8 cellular contexts compared by ENCODE assay signal in the genomic region with DNA sequence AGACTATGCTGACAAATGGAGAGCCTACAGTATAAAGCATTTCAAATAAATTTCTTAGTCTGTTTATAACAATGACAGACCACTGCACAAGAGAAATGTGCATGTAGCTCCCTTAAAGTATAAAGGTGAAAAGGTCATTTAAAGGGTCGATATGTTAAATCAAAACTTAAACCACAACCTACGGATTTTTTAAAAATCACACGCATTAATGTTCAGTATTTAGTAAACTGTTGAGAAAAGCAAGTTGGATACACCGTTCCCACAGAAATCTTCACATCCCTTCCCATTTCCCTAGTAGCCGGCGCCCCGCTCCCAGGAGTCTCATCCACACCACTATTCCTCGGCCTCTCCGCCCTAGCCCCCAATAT. TPM values are rescaled to one million over a fixed set of nuclear protein-coding genes. Genes with fewer than 3 reads are reported as not detected.
A peak's percentile ranks its signal among the peaks of the same experiment; 100 is the strongest.
DNase-seq lines count a peak whose midpoint lies in the region; ATAC-seq and TF ChIP-seq lines count a peak whose summit lies in the region.

No MANE protein-coding gene starts in this region.

- ATAC-seq in effector memory CD8-positive, alpha-beta T cell (replicated peaks): no peak
- no peak for ATAC-seq in naive thymus-derived CD4-positive, alpha-beta T cell

- H3K27me3 ChIP-seq in BE2C: no peaks in the 10 kb centered on the region
- no peaks in the 10 kb centered on the region for H3K27me3 ChIP-seq in naive thymus-derived CD4-positive, alpha-beta T cell (ENCODE audit: control insufficient read depth in 2 of 2, insufficient read depth in 2 of 2, low read length in 2 of 2)

- H3K27ac Mint-ChIP-seq in effector memory CD8-positive, alpha-beta T cell: peak overlapping the region; percentile 97 to 98
- peak overlapping the region; percentile 95 to 99 (median 98) for H3K27ac Mint-ChIP-seq in naive thymus-derived CD4-positive, alpha-beta T cell

- no peak for TF ChIP-seq POLR2A in NB4 (IDR thresholded peaks at IDR 0.05; ENCODE audit: extremely low read depth, insufficient read length)

- POLR2A ChIA-PET in naive thymus-derived CD4-positive, alpha-beta T cell (lab: Charles Lee): interaction anchor here (0.6 to 5.3 kb wide), 8 partner anchors 12 to 237 kb away, joined by 3 to 64 read pairs (median 3); a partner anchor contains a TSS

- CTCF ChIA-PET in naive thymus-derived CD4-positive, alpha-beta T cell (lab: Charles Lee): interaction anchor here (0.6 kb wide), 1 partner anchor 220 kb away, joined by 3 read pairs; no protein-coding TSS in a partner anchor

- no peaks in the 10 kb centered on the region for H3K27me3 Mint-ChIP-seq in effector memory CD8-positive, alpha-beta T cell
- H3K27me3 Mint-ChIP-seq in naive thymus-derived CD4-positive, alpha-beta T cell: no peaks in the 10 kb centered on the region

- peaks cover 5% of the 10 kb centered on the region for H3K36me3 ChIP-seq in BE2C
- peaks cover 0 to 13% (median 0%) of the 10 kb centered on the region in 3 experiments for H3K36me3 ChIP-seq in naive thymus-derived CD4-positive, alpha-beta T cell (ENCODE audit: control insufficient read depth in 2 of 3, insufficient read depth in 3 of 3, low read length in 3 of 3)

- H3K4me3 Mint-ChIP-seq in effector memory CD8-positive, alpha-beta T cell: peak overlapping the region; percentile 96 to 97
- H3K4me3 Mint-ChIP-seq in naive thymus-derived CD4-positive, alpha-beta T cell: peak overlapping the region; percentile 93 to 99 (median 96)

- H3K27ac ChIP-seq in naive thymus-derived CD4-positive, alpha-beta T cell (ENCODE audit: low read depth, low read length): peak overlapping the region; percentile 89

- H3K36me3 Mint-ChIP-seq in effector memory CD8-positive, alpha-beta T cell (ENCODE audit: insufficient read depth): peaks cover 18% of the 10 kb centered on the region
- peaks cover 0 to 4% (median 0%) of the 10 kb centered on the region in 5 donors for H3K36me3 Mint-ChIP-seq in naive thymus-derived CD4-positive, alpha-beta T cell

- DNase-seq in BE2C: no peak
- no peak for DNase-seq in NB4 (ENCODE audit: low read depth)
- DNase-seq in effector memory CD8-positive, alpha-beta T cell: no peak
- DNase-seq in naive thymus-derived CD4-positive, alpha-beta T cell: peak in 3 of 9 donors; percentile 1 to 4 (median 3)
- no peak for DNase-seq in A172 (ENCODE audit: low spot score)
- no peak for DNase-seq in NCI-H82 treated with DMSO at 0.1 percent for 48 hours (lab: John Stamatoyannopoulos, UW; ENCODE audit: unreplicated experiment)
- DNase-seq in NCI-H2196 treated with DMSO at 0.1 percent for 48 hours (lab: John Stamatoyannopoulos, UW; ENCODE audit: unreplicated experiment): no peak
- DNase-seq in amygdala (lab: John Stamatoyannopoulos, UW): no peak

- no peak for TF ChIP-seq CTCF in BE2C (IDR thresholded peaks at IDR 0.05; ENCODE audit: low read depth, low read length)
- TF ChIP-seq CTCF in NB4 (IDR thresholded peaks at IDR 0.05; ENCODE audit: low read depth, low read length): no peak

- H3K4me3 ChIP-seq in BE2C (ENCODE audit: low read depth, low read length) (peak overlapping the region; percentile 99), NB4 (ENCODE audit: low read depth, low read length) (peak overlapping the region; percentile 94)
- peak overlapping the region; percentile 97 for H3K4me3 ChIP-seq in naive thymus-derived CD4-positive, alpha-beta T cell (ENCODE audit: low read length)

- peaks cover 20 to 32% of the 10 kb centered on the region in 2 donors for H3K4me1 Mint-ChIP-seq in effector memory CD8-positive, alpha-beta T cell (ENCODE audit: low read depth in 2 of 2)
- H3K4me1 Mint-ChIP-seq in naive thymus-derived CD4-positive, alpha-beta T cell: peaks cover 21 to 64% (median 44%) of the 10 kb centered on the region in 7 donors

- no peaks in the 10 kb centered on the region for H3K9me3 Mint-ChIP-seq in effector memory CD8-positive, alpha-beta T cell
- no peaks in the 10 kb centered on the region for H3K9me3 Mint-ChIP-seq in naive thymus-derived CD4-positive, alpha-beta T cell

- intact Hi-C loops in naive thymus-derived CD4-positive, alpha-beta T cell (cut with micrococcal nuclease): loop anchor here (1.0 to 5.0 kb wide), 8 partner anchors 12 to 236 kb away; a partner anchor contains a TSS

- no peaks in the 10 kb centered on the region for H3K4me1 ChIP-seq in BE2C
- peaks cover 11 to 19% of the 10 kb centered on the region in 2 donors for H3K4me1 ChIP-seq in naive thymus-derived CD4-positive, alpha-beta T cell (ENCODE audit: control insufficient read depth in 2 of 2, insufficient read depth in 2 of 2, low read length in 2 of 2)

- no peaks in the 10 kb centered on the region for H3K9me3 ChIP-seq in BE2C
- H3K9me3 ChIP-seq in naive thymus-derived CD4-positive, alpha-beta T cell (ENCODE audit: control insufficient read depth in 2 of 3, low read length in 3 of 3): no peaks in the 10 kb centered on the region

RNA-seq across cellular contexts. Expression of a gene that starts 0.6 kb away (rescaled TPM):
- polyA plus RNA-seq in BE2C (2012; ENCODE audit: insufficient read depth, insufficient read length, low read depth): 76.6 TPM
- total RNA-seq in naive thymus-derived CD4-positive, alpha-beta T cell: 10 to 100 TPM; 31.7 to 66.2 (median 55.4) TPM
- 10 to 100 TPM; 48.9 to 82.6 TPM for polyA plus RNA-seq in naive thymus-derived CD4-positive, alpha-beta T cell
- 70.3 and 87.9 TPM in 2 replicates for total RNA-seq in A172 (2014; rRNA removed; shearing (Covaris generic))

RNA-seq across cellular contexts. Expression of a gene that starts 2.1 kb away (rescaled TPM):
- polyA plus RNA-seq in BE2C (2012; ENCODE audit: insufficient read depth, insufficient read length, low read depth): 3.7 TPM
- total RNA-seq in naive thymus-derived CD4-positive, alpha-beta T cell: 10 to 100 TPM in 2 of 5 experiments, 1 to 10 TPM in 3; 9.1 to 12.3 (median 9.8) TPM
- 1 to 10 TPM; 6.9 to 9.0 TPM for polyA plus RNA-seq in naive thymus-derived CD4-positive, alpha-beta T cell
- total RNA-seq in A172 (2014; rRNA removed; shearing (Covaris generic)): 4.3 and 8.4 TPM in 2 replicates

RNA-seq across cellular contexts. Expression of a gene that starts 49.8 kb away (rescaled TPM):
- polyA plus RNA-seq in BE2C (2012; ENCODE audit: insufficient read depth, insufficient read length, low read depth): 42.9 TPM
- 10 to 100 TPM; 46.2 to 81.8 (median 58.4) TPM for total RNA-seq in naive thymus-derived CD4-positive, alpha-beta T cell
- polyA plus RNA-seq in naive thymus-derived CD4-positive, alpha-beta T cell: 10 to 100 TPM; 10.5 to 13.7 TPM
- 19.4 and 20.0 TPM in 2 replicates for total RNA-seq in A172 (2014; rRNA removed; shearing (Covaris generic))
